In genomic region chr15:43187544-43188155, GRCh38 we compare ENCODE assay signal across 8 cellular contexts. TPM values are rescaled to one million over a fixed set of nuclear protein-coding genes. Genes with fewer than 3 reads are reported as not detected.
DNase-seq lines count a peak whose midpoint lies in the region; ATAC-seq and TF ChIP-seq lines count a peak whose summit lies in the region.

No MANE protein-coding gene starts in this region.

- no peaks in the 10 kb centered on the region for H3K9me3 ChIP-seq in heart right ventricle
- no peaks in the 10 kb centered on the region for H3K9me3 ChIP-seq in left lung

- H3K27me3 ChIP-seq in heart right ventricle (no peaks in the 10 kb centered on the region), left lung (no peaks in the 10 kb centered on the region)

- H3K4me3 ChIP-seq in heart right ventricle, result no peak overlapping the region
- H3K4me3 ChIP-seq in astrocyte of the cerebellum (ENCODE audit: low read depth, low read length), result no peak overlapping the region
- H3K4me3 ChIP-seq in left lung, result no peak overlapping the region

- intact Hi-C loops in heart right ventricle (cut with DNase I), result loop anchor here in 1 of 10 donors (10.0 kb wide), 1 partner anchor 83 kb away; the partner anchor contains the start of gene UBR1
- intact Hi-C loops in left cardiac atrium (cut with DNase I), result loop anchor here in 1 of 2 donors (1.0 kb wide), 1 partner anchor 17 kb away; no protein-coding TSS in a partner anchor
- intact Hi-C loops in left lung (cut with DNase I), result no loop called here

- H3K36me3 ChIP-seq in heart right ventricle (peaks cover 0 to 51% (median 28%) of the 10 kb centered on the region in 9 donors), left lung (peaks cover 0 to 46% of the 10 kb centered on the region in 2 donors)

- DNase-seq in heart right ventricle (no peak), left cardiac atrium (no peak), NCI-H2081 treated with DMSO at 0.1 percent for 48 hours (lab: John Stamatoyannopoulos, UW) (peak; percentile 34), astrocyte of the cerebellum (ENCODE audit: low read depth) (peak; percentile 34), left lung (no peak), NCI-H1048 (lab: John Stamatoyannopoulos, UW) (no peak)

- H3K4me1 ChIP-seq in heart right ventricle (peaks cover 0 to 60% (median 50%) of the 10 kb centered on the region in 9 donors), left lung (peaks cover 0 to 33% of the 10 kb centered on the region in 2 donors)

- no peak overlapping the region for H3K27ac ChIP-seq in heart right ventricle
- no peak overlapping the region for H3K27ac ChIP-seq in left lung

- WGBS in heart right ventricle, 2 donors, result 63 to 68% methylated on average over 2 of the region's 2 CpGs

- in situ Hi-C loops in astrocyte of the cerebellum (cut with HindIII; ENCODE audit: low sequenced_read_pairs), result no loop called here

- ATAC-seq in heart right ventricle, result no peak
- no peak for ATAC-seq in left cardiac atrium
- no peak for ATAC-seq in left lung
- ATAC-seq in HG03025 (IDR thresholded peaks at IDR 0.05; ENCODE audit: low FRiP score, unreplicated experiment), result no peak
- no peak for ATAC-seq in HG02981 (IDR thresholded peaks at IDR 0.05; ENCODE audit: unreplicated experiment)

- TF ChIP-seq CTCF in heart right ventricle (IDR thresholded peaks at IDR 0.05), result peak; percentile 29 to 78 (median 67)
- TF ChIP-seq CTCF in astrocyte of the cerebellum (IDR thresholded peaks at IDR 0.05; ENCODE audit: low read depth, low read length, missing control alignments), result peak; percentile 65
- peak; percentile 43 to 52 for TF ChIP-seq CTCF in left lung (IDR thresholded peaks at IDR 0.05)

RNA-seq across cellular contexts. Expression of gene CCNDBP1, which starts 2.4 kb away (rescaled TPM):
- total RNA-seq in heart right ventricle, result 10 to 100 TPM; 43.7 to 65.1 (median 59.9) TPM
- 10 to 100 TPM; 27.6 to 54.2 TPM for polyA plus RNA-seq in heart right ventricle
- total RNA-seq in left cardiac atrium, result 10 to 100 TPM; 45.1 to 50.0 TPM
- 10 to 100 TPM; 53.2 to 56.3 TPM for total RNA-seq in left lung

RNA-seq across cellular contexts. Expression of gene EPB42, which starts 33.2 kb away (rescaled TPM):
- total RNA-seq in heart right ventricle, result under 1 TPM in 6 of 10 donors, not detected in 4; 0.12 to 0.26 (median 0.16) TPM
- under 1 TPM in 1 of 2 donors, not detected in 1; 0.03 TPM for polyA plus RNA-seq in heart right ventricle
- 1 to 10 TPM in 1 of 2 donors, under 1 TPM in 1; 0.68 to 2.3 TPM for total RNA-seq in left cardiac atrium
- not detected for total RNA-seq in left lung

RNA-seq across cellular contexts. Expression of gene TMEM62, which starts 54.3 kb away (rescaled TPM):
- total RNA-seq in heart right ventricle, result 10 to 100 TPM in 7 of 10 donors, 1 to 10 TPM in 3; 7.6 to 13.8 (median 11.7) TPM
- polyA plus RNA-seq in heart right ventricle, result 10 to 100 TPM; 11.4 to 13.9 TPM
- 10 to 100 TPM; 10.3 to 11.1 TPM for total RNA-seq in left cardiac atrium
- 10 to 100 TPM; 28.0 to 31.0 TPM for total RNA-seq in left lung

Comparison
In these comparisons a context has a peak if more than half of its experiments do, and no peak if none do; other contexts are left out.
1. DNase-seq: peak in NCI-H2081 treated with DMSO at 0.1 percent for 48 hours (single experiment) and astrocyte of the cerebellum (single experiment); none in heart right ventricle (0 of 2), left cardiac atrium (single experiment), left lung (0 of 2) and NCI-H1048 (single experiment).
2. Peak in every context shown above with its lines, with median percentiles within 50 percentile points of each other: CTCF ChIP-seq.